25 cellular contexts compared by ENCODE assay signal in genomic region chr9:136952354-136952855, GRCh38. TPM values are rescaled to one million over a fixed set of nuclear protein-coding genes. Genes with fewer than 3 reads are reported as not detected.
DNase-seq lines count a peak whose midpoint lies in the region; ATAC-seq, FAIRE-seq and TF ChIP-seq lines count a peak whose summit lies in the region.
"Had no signal": no experiment of that assay in that cellular context is flagged by ENCODE, and none has a peak within 500 bp of the region (broad histone marks: within the 10 kb centered on the region; RNA-seq: fewer than 3 reads in every experiment).

No MANE protein-coding gene starts in this region.

- no peak for FAIRE-seq in kidney (lab: Jason Lieb, UNC)

- no peaks in the 10 kb centered on the region for H3K9me2 ChIP-seq in OCI-LY7 (ENCODE audit: insufficient read depth, low read length)

- ATAC-seq in HG03439 (IDR thresholded peaks at IDR 0.05; ENCODE audit: unreplicated experiment), result no peak
- ATAC-seq: activated CD4-positive, alpha-beta T cell treated with anti-CD3 and anti-CD28 coated beads for 36 hours; stimulated activated naive CD8-positive, alpha-beta T cell treated with anti-CD3 and anti-CD28 coated beads, Interleukin-15, Interleukin-2, amounts not matched to agents 100 U/mL and 50 U/mL, for 24 hours had no signal

- POLR2A ChIA-PET in HEK293 (lab: Yijun Ruan, JAX), result interaction anchor here (0.6 kb wide), 1 partner anchor 15 kb away, joined by 4 read pairs; no protein-coding TSS in a partner anchor
- POLR2A ChIA-PET in OCI-LY7 (lab: Charles Lee), result interaction anchor here (0.6 kb wide), 1 partner anchor 144 kb away, joined by 3 read pairs; no protein-coding TSS in a partner anchor

- no peak overlapping the region for H2AFZ ChIP-seq in OCI-LY7 (ENCODE audit: low read length)
- H2AFZ ChIP-seq: neural progenitor cell had no signal

- H3K9ac ChIP-seq in endocrine pancreas (ENCODE audit: control insufficient read depth, insufficient read depth, low read length) (peak overlapping the region; percentile 19), kidney (ENCODE audit: low read length in 2 of 2) (no peak overlapping the region)
- H3K9ac ChIP-seq: BLaER1, neural progenitor cell had no signal

- H3K79me2 ChIP-seq in OCI-LY7 (ENCODE audit: insufficient read depth, low read depth, low read length), result no peaks in the 10 kb centered on the region

- no peak overlapping the region for H3K4me2 ChIP-seq in OCI-LY7 (ENCODE audit: low read length)
- H3K4me2 ChIP-seq: BLaER1, neural progenitor cell had no signal

- no peaks in the 10 kb centered on the region for H4K20me1 ChIP-seq in OCI-LY7 (ENCODE audit: insufficient read depth, low read length)
- H4K20me1 ChIP-seq: BLaER1 had no signal

- H3K4me3 ChIP-seq in HEK293 (ENCODE audit: low read depth, low read length) (no peak overlapping the region), endocrine pancreas (ENCODE audit: control insufficient read depth, insufficient read depth, low read length) (no peak overlapping the region), kidney (ENCODE audit: low read length in 2 of 2) (no peak overlapping the region), OCI-LY7 (ENCODE audit: low read depth, low read length, poor library complexity, severe bottlenecking) (no peak overlapping the region)
- H3K4me3 ChIP-seq: BLaER1, neural progenitor cell, prostate gland, tibial artery had no signal

- H3K27ac ChIP-seq in HEK293 (ENCODE audit: extremely low read depth, low read depth, low read length), result no peak overlapping the region
- H3K27ac ChIP-seq in kidney (ENCODE audit: low read depth in 2 of 2, low read length in 2 of 2), result no peak overlapping the region
- no peak overlapping the region for H3K27ac ChIP-seq in substantia nigra (ENCODE audit: low read depth, low read length, poor library complexity, severe bottlenecking)
- H3K27ac ChIP-seq in OCI-LY7 (ENCODE audit: low read depth, low read length, poor library complexity, severe bottlenecking), result no peak overlapping the region
- H3K27ac ChIP-seq: BLaER1, neural progenitor cell, prostate gland, tibial artery had no signal

- DNase-seq in kidney (peak; percentile 77), substantia nigra (lab: John Stamatoyannopoulos, UW) (peak in 27 of 49 donors; percentile 24 to 77 (median 55)), OCI-LY7 (ENCODE audit: low spot score) (no peak), NCI-H1930 (lab: John Stamatoyannopoulos, UW) (no peak)
- DNase-seq: ACHN; activated CD4-positive, alpha-beta T cell treated with anti-CD3 and anti-CD28 coated beads for 36 hours; activated gamma-delta T cell; activated naive CD8-positive, alpha-beta T cell treated with anti-CD3 and anti-CD28 coated beads, Interleukin-2, amount 10 ng/mL, durations not matched to agents 7 days and 5 days; DMS53; GDM1; NCI-H1092 treated with DMSO at 0.1 percent for 48 hours; NCI-H2227 treated with DMSO at 0.1 percent for 48 hours; stimulated activated naive CD8-positive, alpha-beta T cell treated with anti-CD3 and anti-CD28 coated beads, Interleukin-15, Interleukin-2, amounts not matched to agents 100 U/mL and 50 U/mL, for 24 hours; tibial artery had no signal

- CTCF ChIA-PET in HEK293 (lab: Yijun Ruan, JAX), result interaction anchor here (0.6 to 1.6 kb wide), 2 partner anchors 83 to 386 kb away, joined by 3 to 6 read pairs; no protein-coding TSS in a partner anchor
- CTCF ChIA-PET in OCI-LY7 (lab: Charles Lee; ENCODE audit: unreplicated experiment), result interaction anchor here (0.6 to 0.7 kb wide), 2 partner anchors 23 to 44 kb away, joined by 3 to 9 read pairs; partner anchors contain the start of gene CLIC3

- intact Hi-C loops in kidney (cut with DNase I), result loop anchor here (10.0 kb wide), 1 partner anchor 72 kb away; the partner anchor contains the start of gene ABCA2
- intact Hi-C loops in OCI-LY7 (cut with micrococcal nuclease; ENCODE audit: unreplicated experiment), result no loop called here

- H3K36me3 ChIP-seq in HEK293 (ENCODE audit: control insufficient read depth in 2 of 2, insufficient read depth in 1 of 2, low read length in 2 of 2), result no peaks in the 10 kb centered on the region
- no peaks in the 10 kb centered on the region for H3K36me3 ChIP-seq in endocrine pancreas (ENCODE audit: control insufficient read depth, insufficient read depth, low read length)
- H3K36me3 ChIP-seq in kidney (ENCODE audit: control insufficient read depth in 1 of 2, insufficient read depth in 2 of 2, low read length in 2 of 2), result no peaks in the 10 kb centered on the region
- H3K36me3 ChIP-seq in OCI-LY7 (ENCODE audit: insufficient read depth, low read length), result no peaks in the 10 kb centered on the region
- H3K36me3 ChIP-seq: BLaER1, neural progenitor cell, prostate gland, tibial artery had no signal

- H3K9me3 ChIP-seq in HEK293 (ENCODE audit: control insufficient read depth, insufficient read depth, low read depth, low read length), result no peaks in the 10 kb centered on the region
- H3K9me3 ChIP-seq in endocrine pancreas (ENCODE audit: control insufficient read depth, low read length), result no peaks in the 10 kb centered on the region
- H3K9me3 ChIP-seq in kidney (ENCODE audit: control insufficient read depth in 1 of 2, low read length in 2 of 2), result no peaks in the 10 kb centered on the region
- no peaks in the 10 kb centered on the region for H3K9me3 ChIP-seq in OCI-LY7 (ENCODE audit: low read length)
- H3K9me3 ChIP-seq: BLaER1, prostate gland, tibial artery had no signal

- no TSS peak for BruUV-seq in OCI-LY7 (replicated peaks; lab: Mats Ljungman, UMichigan)

- no peaks in the 10 kb centered on the region; the same call in 1 of the 2 replicates for H3K4me1 ChIP-seq in HEK293 (ENCODE audit: control insufficient read depth, insufficient read depth, low read length)
- no peaks in the 10 kb centered on the region for H3K4me1 ChIP-seq in endocrine pancreas (ENCODE audit: control insufficient read depth, insufficient read depth, low read length)
- peaks cover 9 to 14% of the 10 kb centered on the region in 2 donors for H3K4me1 ChIP-seq in kidney (ENCODE audit: control insufficient read depth in 1 of 2, insufficient read depth in 1 of 2, low read depth in 1 of 2, low read length in 2 of 2)
- peaks cover 22% of the 10 kb centered on the region for H3K4me1 ChIP-seq in OCI-LY7 (ENCODE audit: insufficient read depth, low read length, poor library complexity, severe bottlenecking)
- H3K4me1 ChIP-seq: prostate gland had no signal

- no peaks in the 10 kb centered on the region for H3K27me3 ChIP-seq in endocrine pancreas (ENCODE audit: control insufficient read depth, insufficient read depth, low read length)
- H3K27me3 ChIP-seq: BLaER1, neural progenitor cell, tibial artery had no signal

- TF ChIP-seq CTCF in HEK293 (tag by site-specific recombination; IDR thresholded peaks at IDR 0.05) (no peak), kidney (IDR thresholded peaks at IDR 0.05; ENCODE audit: borderline replicate concordance, extremely low read depth, insufficient read depth) (no peak), OCI-LY7 (conservative IDR thresholded peaks at IDR 0.05; ENCODE audit: low read length) (no peak)

TF ChIP-seq in HEK293, 187 proteins besides CTCF, POLR2A, EP300 and RAD21 (continues in another document):
- TF ChIP-seq, protein P1, sequence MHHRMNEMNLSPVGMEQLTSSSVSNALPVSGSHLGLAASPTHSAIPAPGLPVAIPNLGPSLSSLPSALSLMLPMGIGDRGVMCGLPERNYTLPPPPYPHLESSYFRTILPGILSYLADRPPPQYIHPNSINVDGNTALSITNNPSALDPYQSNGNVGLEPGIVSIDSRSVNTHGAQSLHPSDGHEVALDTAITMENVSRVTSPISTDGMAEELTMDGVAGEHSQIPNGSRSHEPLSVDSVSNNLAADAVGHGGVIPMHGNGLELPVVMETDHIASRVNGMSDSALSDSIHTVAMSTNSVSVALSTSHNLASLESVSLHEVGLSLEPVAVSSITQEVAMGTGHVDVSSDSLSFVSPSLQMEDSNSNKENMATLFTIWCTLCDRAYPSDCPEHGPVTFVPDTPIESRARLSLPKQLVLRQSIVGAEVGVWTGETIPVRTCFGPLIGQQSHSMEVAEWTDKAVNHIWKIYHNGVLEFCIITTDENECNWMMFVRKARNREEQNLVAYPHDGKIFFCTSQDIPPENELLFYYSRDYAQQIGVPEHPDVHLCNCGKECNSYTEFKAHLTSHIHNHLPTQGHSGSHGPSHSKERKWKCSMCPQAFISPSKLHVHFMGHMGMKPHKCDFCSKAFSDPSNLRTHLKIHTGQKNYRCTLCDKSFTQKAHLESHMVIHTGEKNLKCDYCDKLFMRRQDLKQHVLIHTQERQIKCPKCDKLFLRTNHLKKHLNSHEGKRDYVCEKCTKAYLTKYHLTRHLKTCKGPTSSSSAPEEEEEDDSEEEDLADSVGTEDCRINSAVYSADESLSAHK (tag by site-specific recombination; IDR thresholded peaks at IDR 0.05), result no peak
- TF ChIP-seq ZNF248 (tag by site-specific recombination; IDR thresholded peaks at IDR 0.05) (no peak), ZNF610 (tag by site-specific recombination; IDR thresholded peaks at IDR 0.05; ENCODE audit: borderline replicate concordance) (no peak), ZNF785 (tag by site-specific recombination; IDR thresholded peaks at IDR 0.05) (no peak), ZNF501 (tag by site-specific recombination; IDR thresholded peaks at IDR 0.05) (no peak)

RNA-seq across cellular contexts. Expression of gene LCN12, which starts 0.3 kb away (rescaled TPM):
- 42.9 TPM for total RNA-seq in kidney
- polyA plus RNA-seq in kidney (ENCODE audit: insufficient read depth, low read depth, low replicate concordance), result 35.5 TPM
- 0.95 and 6.5 TPM in 2 replicates for total RNA-seq in OCI-LY7 (2014; rRNA removed; shearing (Covaris generic))
- 3.5 and 3.7 TPM in 2 replicates for total RNA-seq in OCI-LY7 (2022)
- total RNA-seq: H4, M059J, RPMI7951 had no signal

RNA-seq across cellular contexts. Expression of gene C8G, which starts 7.4 kb away (rescaled TPM):
- total RNA-seq in kidney (1.9 TPM), OCI-LY7 (2022) (2.1 and 2.2 TPM in 2 replicates)
- 2.1 TPM for polyA plus RNA-seq in kidney (ENCODE audit: insufficient read depth, low read depth, low replicate concordance)
- 0.95 and 1.0 TPM in 2 replicates for total RNA-seq in OCI-LY7 (2014; rRNA removed; shearing (Covaris generic))
- total RNA-seq: cerebellum, H4, kidney epithelial cell, prostate gland, RPMI7951 had no signal

RNA-seq across cellular contexts. Expression of gene FBXW5, which starts 7.9 kb away (rescaled TPM):
- total RNA-seq in kidney, result 97.2 TPM
- 92.5 TPM for polyA plus RNA-seq in kidney (ENCODE audit: insufficient read depth, low read depth, low replicate concordance)
- 78.7 and 89.6 TPM in 2 replicates for total RNA-seq in OCI-LY7 (2014; rRNA removed; shearing (Covaris generic))
- total RNA-seq in OCI-LY7 (2022), result 59.1 and 63.3 TPM in 2 replicates

RNA-seq across cellular contexts. Expression of gene PTGDS, which starts 24.9 kb away (rescaled TPM):
- 236 TPM for total RNA-seq in kidney
- polyA plus RNA-seq in kidney (ENCODE audit: insufficient read depth, low read depth, low replicate concordance), result 709 TPM
- not detected in 2 replicates for total RNA-seq in OCI-LY7 (2014; rRNA removed; shearing (Covaris generic))
- not detected in 2 replicates for total RNA-seq in OCI-LY7 (2022)
- total RNA-seq: activated CD4-positive, alpha-beta T cell treated with anti-CD3 and anti-CD28 coated beads for 36 hours; H4; M059J had no signal

RNA-seq across cellular contexts. Expression of gene LCNL1, which starts 30.4 kb away (rescaled TPM):
- 1.4 TPM for total RNA-seq in kidney
- 0.54 TPM for polyA plus RNA-seq in kidney (ENCODE audit: insufficient read depth, low read depth, low replicate concordance)
- total RNA-seq in OCI-LY7 (2014; rRNA removed; shearing (Covaris generic)), result not detected in 2 replicates
- total RNA-seq in OCI-LY7 (2022), result not detected in 2 replicates
- total RNA-seq: activated CD4-positive, alpha-beta T cell treated with anti-CD3 and anti-CD28 coated beads for 36 hours; H4; kidney epithelial cell; M059J; RPMI7951 had no signal

Comparison
In these comparisons a context has a peak if more than half of its experiments do, and no peak if none do; other contexts are left out.
1. DNase-seq: peak in kidney (single experiment) and substantia nigra (27 of 49); none in OCI-LY7 (single experiment) and NCI-H1930 (0 of 2).